8 cellular contexts compared by ENCODE assay signal in the genomic region with DNA sequence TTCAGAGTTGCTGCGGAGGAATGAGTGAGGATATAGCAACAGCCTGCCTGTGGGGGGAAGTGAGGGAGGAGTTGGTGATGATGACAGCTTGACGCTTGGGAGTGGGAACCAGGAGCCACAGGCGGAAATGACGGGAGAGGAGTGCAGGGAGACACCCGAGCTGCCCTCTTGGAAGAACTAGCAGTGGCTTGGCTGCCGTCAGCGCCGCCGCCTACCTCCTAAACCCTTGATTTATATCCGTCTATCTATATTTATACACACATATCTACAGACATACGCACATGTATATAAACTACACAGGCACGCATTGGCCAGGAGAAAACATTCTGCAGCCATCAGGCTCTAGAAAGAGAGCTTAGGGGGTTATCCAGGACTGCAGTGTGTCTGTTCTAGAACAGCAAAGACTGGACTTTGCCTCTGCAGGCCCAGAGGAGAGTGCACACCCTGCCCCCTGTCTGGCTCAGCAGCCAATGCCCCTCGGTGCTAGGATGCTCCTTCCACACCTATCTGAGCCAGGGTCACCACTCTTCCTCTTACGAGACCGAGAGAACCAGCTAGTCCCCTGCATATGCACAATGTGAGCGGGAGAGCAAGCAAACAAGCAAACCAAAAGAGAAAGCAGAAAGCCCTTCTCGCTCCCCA. TPM values are rescaled to one million over a fixed set of nuclear protein-coding genes. Genes with fewer than 3 reads are reported as not detected.
DNase-seq lines count a peak whose midpoint lies in the region; ATAC-seq and TF ChIP-seq lines count a peak whose summit lies in the region.

No MANE protein-coding gene starts in this region.

- H3K36me3 ChIP-seq in Peyer's patch = no peaks in the 10 kb centered on the region
- H3K36me3 ChIP-seq in ovary = no peaks in the 10 kb centered on the region
- no peaks in the 10 kb centered on the region for H3K36me3 ChIP-seq in CD8-positive, alpha-beta T cell (ENCODE audit: insufficient read depth, low read length)

- no peak for ATAC-seq in activated CD8-positive, alpha-beta T cell treated with anti-CD3 and anti-CD28 coated beads for 36 hours
- ATAC-seq in CD8-positive, alpha-beta T cell = no peak

- TF ChIP-seq EP300 in ovary (IDR thresholded peaks at IDR 0.05) = no peak

- no peaks in the 10 kb centered on the region for H3K27me3 Mint-ChIP-seq in activated CD8-positive, alpha-beta T cell treated with anti-CD3 and anti-CD28 coated beads for 36 hours
- H3K27me3 Mint-ChIP-seq in CD8-positive, alpha-beta T cell (ENCODE audit: low read depth) = no peaks in the 10 kb centered on the region
- H3K27me3 Mint-ChIP-seq in T-helper 2 cell treated with Interferon-gamma antibody and Interleukin-4, amounts not matched to agents 5 μg/mL and 100 μg/mL, for 36 hours (ENCODE audit: low read depth) = peaks cover 4% of the 10 kb centered on the region

- TF ChIP-seq POLR2A in Peyer's patch (IDR thresholded peaks at IDR 0.05) (no peak), ovary (IDR thresholded peaks at IDR 0.05) (no peak)

- intact Hi-C loops in ovary (cut with DNase I) = loop anchor here in 1 of 4 donors (10.0 kb wide), 1 partner anchor 418 kb away; no protein-coding TSS in a partner anchor
- intact Hi-C loops in activated CD8-positive, alpha-beta T cell treated with anti-CD3 and anti-CD28 coated beads for 36 hours (cut with micrococcal nuclease) = no loop called here
- intact Hi-C loops in CD8-positive, alpha-beta T cell (cut with DNase I, micrococcal nuclease) = no loop called here

- no peak overlapping the region for H3K4me3 Mint-ChIP-seq in activated CD8-positive, alpha-beta T cell treated with anti-CD3 and anti-CD28 coated beads for 36 hours
- H3K4me3 Mint-ChIP-seq in CD8-positive, alpha-beta T cell = no peak overlapping the region
- H3K4me3 Mint-ChIP-seq in T-helper 2 cell treated with Interferon-gamma antibody and Interleukin-4, amounts not matched to agents 5 μg/mL and 100 μg/mL, for 36 hours = no peak overlapping the region

- no peaks in the 10 kb centered on the region for H3K27me3 ChIP-seq in Peyer's patch
- H3K27me3 ChIP-seq in ovary = no peaks in the 10 kb centered on the region
- no peaks in the 10 kb centered on the region for H3K27me3 ChIP-seq in CD8-positive, alpha-beta T cell (ENCODE audit: insufficient read depth, low read length)

- H3K9me3 Mint-ChIP-seq in activated CD8-positive, alpha-beta T cell treated with anti-CD3 and anti-CD28 coated beads for 36 hours = no peaks in the 10 kb centered on the region
- H3K9me3 Mint-ChIP-seq in CD8-positive, alpha-beta T cell = no peaks in the 10 kb centered on the region
- H3K9me3 Mint-ChIP-seq in T-helper 2 cell treated with Interferon-gamma antibody and Interleukin-4, amounts not matched to agents 5 μg/mL and 100 μg/mL, for 36 hours = no peaks in the 10 kb centered on the region

- DNase-seq in CD1c-positive myeloid dendritic cell (ENCODE audit: extremely low spot score) = peak; percentile 48
- DNase-seq in Peyer's patch = peak in 1 of 3 donors; percentile 67
- DNase-seq in foreskin fibroblast = peak; percentile 64 to 75
- peak; percentile 53 to 73 (median 64) for DNase-seq in ovary
- DNase-seq in activated CD8-positive, alpha-beta T cell treated with anti-CD3 and anti-CD28 coated beads for 36 hours = no peak
- no peak for DNase-seq in CD8-positive, alpha-beta T cell
- DNase-seq in T-helper 2 cell treated with Interferon-gamma antibody and Interleukin-4, amounts not matched to agents 5 μg/mL and 100 μg/mL, for 36 hours (ENCODE audit: low spot score) = no peak
- no peak for DNase-seq in COLO668 (lab: John Stamatoyannopoulos, UW; ENCODE audit: unreplicated experiment)

- H3K36me3 Mint-ChIP-seq in activated CD8-positive, alpha-beta T cell treated with anti-CD3 and anti-CD28 coated beads for 36 hours (ENCODE audit: low read depth) = no peaks in the 10 kb centered on the region
- no peaks in the 10 kb centered on the region for H3K36me3 Mint-ChIP-seq in CD8-positive, alpha-beta T cell
- H3K36me3 Mint-ChIP-seq in T-helper 2 cell treated with Interferon-gamma antibody and Interleukin-4, amounts not matched to agents 5 μg/mL and 100 μg/mL, for 36 hours (ENCODE audit: low read depth) = no peaks in the 10 kb centered on the region

- H3K9me3 ChIP-seq in Peyer's patch (no peaks in the 10 kb centered on the region), ovary (no peaks in the 10 kb centered on the region)
- no peaks in the 10 kb centered on the region for H3K9me3 ChIP-seq in CD8-positive, alpha-beta T cell (ENCODE audit: low read length)

- H3K4me1 ChIP-seq in Peyer's patch (peaks cover 0 to 19% (median 5%) of the 10 kb centered on the region in 4 donors), ovary (ENCODE audit: insufficient read depth) (peaks cover 10% of the 10 kb centered on the region)
- H3K4me1 ChIP-seq in CD8-positive, alpha-beta T cell (ENCODE audit: insufficient read depth, low read length) = no peaks in the 10 kb centered on the region

- POLR2A ChIA-PET in activated CD8-positive, alpha-beta T cell treated with anti-CD3 and anti-CD28 coated beads for 36 hours (lab: Charles Lee) = no interaction called here
- POLR2A ChIA-PET in CD8-positive, alpha-beta T cell (lab: Charles Lee) = no interaction called here

- TF ChIP-seq CTCF in Peyer's patch (IDR thresholded peaks at IDR 0.05) = peak in 3 of 6 experiments; percentile 6 to 27 (median 11)
- no peak for TF ChIP-seq CTCF in foreskin fibroblast (IDR thresholded peaks at IDR 0.05; ENCODE audit: low read depth, low read length)
- no peak for TF ChIP-seq CTCF in ovary (IDR thresholded peaks at IDR 0.05)
- no peak for TF ChIP-seq CTCF in activated CD8-positive, alpha-beta T cell treated with anti-CD3 and anti-CD28 coated beads for 36 hours (IDR thresholded peaks at IDR 0.05)
- TF ChIP-seq CTCF in CD8-positive, alpha-beta T cell (IDR thresholded peaks at IDR 0.05) = no peak

- 13 to 21% (median 20%) methylated on average over 17 of the region's 17 CpGs for WGBS in ovary, 3 donors

- no peaks in the 10 kb centered on the region for H3K4me1 Mint-ChIP-seq in activated CD8-positive, alpha-beta T cell treated with anti-CD3 and anti-CD28 coated beads for 36 hours (ENCODE audit: low read depth)
- H3K4me1 Mint-ChIP-seq in CD8-positive, alpha-beta T cell (ENCODE audit: low read depth) = peaks cover 10% of the 10 kb centered on the region
- H3K4me1 Mint-ChIP-seq in T-helper 2 cell treated with Interferon-gamma antibody and Interleukin-4, amounts not matched to agents 5 μg/mL and 100 μg/mL, for 36 hours (ENCODE audit: low read depth) = no peaks in the 10 kb centered on the region

- H3K4me3 ChIP-seq in Peyer's patch (peak overlapping the region in 2 of 4 donors; percentile 0 to 31), foreskin fibroblast (ENCODE audit: low read depth in 1 of 2, low read length in 2 of 2) (no peak overlapping the region), ovary (no peak overlapping the region)
- no peak overlapping the region for H3K4me3 ChIP-seq in CD8-positive, alpha-beta T cell (ENCODE audit: low read depth, low read length)

- H3K27ac ChIP-seq in Peyer's patch (peak overlapping the region; percentile 1 to 74 (median 31)), ovary (peak overlapping the region in 1 of 2 donors; percentile 29)
- no peak overlapping the region for H3K27ac ChIP-seq in CD8-positive, alpha-beta T cell (ENCODE audit: low read depth, low read length)

- CTCF ChIA-PET in activated CD8-positive, alpha-beta T cell treated with anti-CD3 and anti-CD28 coated beads for 36 hours (lab: Charles Lee) = interaction anchor here (1.4 to 1.7 kb wide), 2 partner anchors 16 to 196 kb away, joined by 3 to 4 read pairs; no protein-coding TSS in a partner anchor
- CTCF ChIA-PET in CD8-positive, alpha-beta T cell (lab: Charles Lee) = interaction anchor here (0.6 kb wide), 1 partner anchor 230 kb away, joined by 4 read pairs; no protein-coding TSS in a partner anchor

- no peak overlapping the region for H3K27ac Mint-ChIP-seq in activated CD8-positive, alpha-beta T cell treated with anti-CD3 and anti-CD28 coated beads for 36 hours
- H3K27ac Mint-ChIP-seq in CD8-positive, alpha-beta T cell = no peak overlapping the region
- H3K27ac Mint-ChIP-seq in T-helper 2 cell treated with Interferon-gamma antibody and Interleukin-4, amounts not matched to agents 5 μg/mL and 100 μg/mL, for 36 hours = no peak overlapping the region

RNA-seq across cellular contexts. Expression of a gene that starts 45.3 kb away (rescaled TPM):
- total RNA-seq in Peyer's patch (10 to 100 TPM in 3 of 4 donors, 1 to 10 TPM in 1; 5.4 to 12.4 (median 11.7) TPM), ovary (10 to 100 TPM; 28.3 to 48.6 (median 39.7) TPM)
- polyA plus RNA-seq in ovary = 10 to 100 TPM; 29.6 to 48.7 TPM
- total RNA-seq in activated CD8-positive, alpha-beta T cell treated with anti-CD3 and anti-CD28 coated beads for 36 hours = 10 to 100 TPM; 19.2 to 19.3 TPM
- 1 to 10 TPM; 3.2 to 3.3 TPM for total RNA-seq in CD8-positive, alpha-beta T cell

RNA-seq across cellular contexts. Expression of a gene that starts 54.8 kb away (rescaled TPM):
- total RNA-seq in Peyer's patch (100 to 1,000 TPM in 1 of 4 donors, 10 to 100 TPM in 3; 49.7 to 109 (median 74.3) TPM), ovary (10 to 100 TPM; 37.9 to 58.8 (median 47.7) TPM)
- 10 to 100 TPM; 15.0 to 24.9 TPM for polyA plus RNA-seq in ovary
- total RNA-seq in activated CD8-positive, alpha-beta T cell treated with anti-CD3 and anti-CD28 coated beads for 36 hours = 10 to 100 TPM; 30.2 to 33.3 TPM
- 10 to 100 TPM; 61.4 to 65.0 TPM for total RNA-seq in CD8-positive, alpha-beta T cell

Comparison
In these comparisons a context has a peak if more than half of its experiments do, and no peak if none do; other contexts are left out.
1. DNase-seq: peak in CD1c-positive myeloid dendritic cell (single experiment), foreskin fibroblast (2 of 2) and ovary (5 of 5); none in activated CD8-positive, alpha-beta T cell treated with anti-CD3 and anti-CD28 coated beads for 36 hours (single experiment), CD8-positive, alpha-beta T cell (0 of 7), T-helper 2 cell treated with Interferon-gamma antibody and Interleukin-4, amounts not matched to agents 5 μg/mL and 100 μg/mL, for 36 hours (single experiment) and COLO668 (single experiment).